18 cellular contexts compared by ENCODE assay signal in genomic region chr7:76209310-76209709, GRCh38. TPM values are rescaled to one million over a fixed set of nuclear protein-coding genes. Genes with fewer than 3 reads are reported as not detected.
DNase-seq lines count a peak whose midpoint lies in the region; TF ChIP-seq lines count a peak whose summit lies in the region.
"Had no signal": no experiment of that assay in that cellular context is flagged by ENCODE, and none has a peak within 500 bp of the region (broad histone marks: within the 10 kb centered on the region; RNA-seq: fewer than 3 reads in every experiment).

No MANE protein-coding gene starts in this region.

- no peak overlapping the region for H3K9ac ChIP-seq in Karpas-422 (ENCODE audit: low read length)
- H3K9ac ChIP-seq: BLaER1, GM23248 had no signal

- H3K36me3 Mint-ChIP-seq in glutamatergic neuron (ENCODE audit: unreplicated experiment): peaks cover 4% of the 10 kb centered on the region
- H3K36me3 Mint-ChIP-seq: CD4-positive, CD25-positive, alpha-beta regulatory T cell; CD8-positive, alpha-beta T cell had no signal

- no peak overlapping the region for H2AFZ ChIP-seq in Karpas-422 (ENCODE audit: low read length)
- H2AFZ ChIP-seq: GM23248 had no signal

- H3K9me3 ChIP-seq in Karpas-422 (ENCODE audit: low read length): no peaks in the 10 kb centered on the region
- H3K9me3 ChIP-seq: BLaER1 had no signal

- no peak for TF ChIP-seq CTCF in glutamatergic neuron (IDR thresholded peaks at IDR 0.05; ENCODE audit: partially characterized antibody, unreplicated experiment)

- H3K9me2 ChIP-seq in Karpas-422 (replicated peaks; ENCODE audit: insufficient read depth, low read length): no peaks in the 10 kb centered on the region

- H3K27ac Mint-ChIP-seq in glutamatergic neuron (ENCODE audit: unreplicated experiment): peak overlapping the region; percentile 60
- H3K27ac Mint-ChIP-seq: B cell; CD4-positive, CD25-positive, alpha-beta regulatory T cell; CD8-positive, alpha-beta T cell had no signal

- H3K4me1 Mint-ChIP-seq in glutamatergic neuron (ENCODE audit: low read depth, unreplicated experiment): peaks cover 23% of the 10 kb centered on the region
- H3K4me1 Mint-ChIP-seq: B cell; CD4-positive, CD25-positive, alpha-beta regulatory T cell had no signal

- H3K4me3 Mint-ChIP-seq in glutamatergic neuron (ENCODE audit: unreplicated experiment): peak overlapping the region; percentile 56
- H3K4me3 Mint-ChIP-seq: B cell; CD4-positive, CD25-positive, alpha-beta regulatory T cell; CD8-positive, alpha-beta T cell had no signal

- H3K9me3 Mint-ChIP-seq in glutamatergic neuron (ENCODE audit: unreplicated experiment): peaks cover 8% of the 10 kb centered on the region
- H3K9me3 Mint-ChIP-seq: CD8-positive, alpha-beta T cell had no signal

- H3K4me2 ChIP-seq in Karpas-422 (ENCODE audit: low read depth, low read length, poor library complexity, severe bottlenecking): no peak overlapping the region
- H3K4me2 ChIP-seq: BLaER1 had no signal

- H3K36me3 ChIP-seq in Karpas-422 (ENCODE audit: insufficient read depth, low read length): no peaks in the 10 kb centered on the region
- H3K36me3 ChIP-seq: BLaER1 had no signal

- H4K20me1 ChIP-seq in Karpas-422 (ENCODE audit: insufficient read depth, low read depth, low read length): no peaks in the 10 kb centered on the region

- H3K4me1 ChIP-seq in Karpas-422 (ENCODE audit: low read length): no peaks in the 10 kb centered on the region
- H3K4me1 ChIP-seq: BLaER1 had no signal

- H3K27me3 ChIP-seq in Karpas-422 (ENCODE audit: low read length): no peaks in the 10 kb centered on the region

- no peaks in the 10 kb centered on the region for H3K79me2 ChIP-seq in Karpas-422 (ENCODE audit: low read length)

- peak; percentile 64 for DNase-seq in DMS 273 (lab: John Stamatoyannopoulos, UW; ENCODE audit: unreplicated experiment)
- DNase-seq in DMS 273 treated with DMSO at 0.1 percent for 48 hours (lab: John Stamatoyannopoulos, UW): no peak
- DNase-seq in Karpas-422: peak; percentile 34
- no peak for DNase-seq in glutamatergic neuron
- DNase-seq in NOMO-1 treated with dmso at 0.1 percent for 144 hours (lab: John Stamatoyannopoulos, UW; ENCODE audit: unreplicated experiment): no peak
- no peak for DNase-seq in HuH-7.5 (ENCODE audit: low spot score)
- DNase-seq: CD4-positive, CD25-positive, alpha-beta regulatory T cell; CD8-positive, alpha-beta T cell; DMS153; DND-41; GM23248; H7; HCEC 1CT had no signal

- H3K4me3 ChIP-seq in Karpas-422 (ENCODE audit: low read length): no peak overlapping the region
- H3K4me3 ChIP-seq: BLaER1, GM12878, GM23248 had no signal

- H3K27ac ChIP-seq in Karpas-422 (ENCODE audit: low read length): no peak overlapping the region
- H3K27ac ChIP-seq: 22Rv1, BLaER1, C4-2B, GM23248 had no signal

- peaks cover 9% of the 10 kb centered on the region for H3K27me3 Mint-ChIP-seq in glutamatergic neuron (ENCODE audit: unreplicated experiment)

RNA-seq across cellular contexts. Expression of gene SRRM3, which starts 7.6 kb away (rescaled TPM):
- not detected in 2 replicates for total RNA-seq in Karpas-422 (2014; rRNA removed; shearing (Covaris generic); ENCODE audit: low replicate concordance)
- total RNA-seq in glutamatergic neuron (ENCODE audit: unreplicated experiment): 154 TPM
- total RNA-seq: B cell; CD4-positive, CD25-positive, alpha-beta regulatory T cell; CD8-positive, alpha-beta T cell had no signal

Comparison
In these comparisons a context has a peak if more than half of its experiments do, and no peak if none do; other contexts are left out.
1. DNase-seq: peak in DMS 273 (single experiment) and Karpas-422 (single experiment); none in DMS 273 treated with DMSO at 0.1 percent for 48 hours (single experiment), glutamatergic neuron (single experiment), NOMO-1 treated with dmso at 0.1 percent for 144 hours (single experiment) and HuH-7.5 (single experiment).
2. RNA of gene SRRM3, which starts 7.6 kb away (total RNA-seq): 154 TPM in glutamatergic neuron (single experiment); not detected in Karpas-422; every median in the first group is over 100 times any median in the second.